ENCODE assay signal across 15 cellular contexts in genomic region chr12:60832300-60832699, GRCh38.
DNase-seq lines count a peak whose midpoint lies in the region; ATAC-seq and TF ChIP-seq lines count a peak whose summit lies in the region.
"Had no signal": no experiment of that assay in that cellular context is flagged by ENCODE, and none has a peak within 500 bp of the region (broad histone marks: within the 10 kb centered on the region; RNA-seq: fewer than 3 reads in every experiment).

No MANE protein-coding gene starts in this region.

- CTCF ChIA-PET in activated naive CD4-positive, alpha-beta T cell treated with anti-CD3 and anti-CD28 coated beads, Interleukin-2, amount 10 ng/mL, durations not matched to agents 7 days and 5 days (lab: Charles Lee) = no interaction called here

- H3K27me3 ChIP-seq in adipocyte (replicated peaks; ENCODE audit: control insufficient read depth, insufficient read depth, low read length) = no peaks in the 10 kb centered on the region
- H3K27me3 ChIP-seq: BLaER1 had no signal

- H3K4me3 ChIP-seq in adipocyte (ENCODE audit: low read length) (peak overlapping the region; percentile 51), fibroblast of mammary gland (ENCODE audit: control insufficient read depth, low read depth, low read length) (no peak overlapping the region)
- H3K4me3 ChIP-seq: BLaER1 had no signal

- H3K9ac ChIP-seq in adipocyte (ENCODE audit: low read length) = no peak overlapping the region
- H3K9ac ChIP-seq: BLaER1 had no signal

- peaks cover 3% of the 10 kb centered on the region for H3K9me3 ChIP-seq in adipocyte (ENCODE audit: control insufficient read depth, low read length)
- H3K9me3 ChIP-seq: BLaER1 had no signal

- no peaks in the 10 kb centered on the region for H3K36me3 ChIP-seq in adipocyte (ENCODE audit: control insufficient read depth, insufficient read depth, low read length, severe bottlenecking)
- H3K36me3 ChIP-seq: BLaER1 had no signal

- ATAC-seq in HG02678 (IDR thresholded peaks at IDR 0.05; ENCODE audit: unreplicated experiment) = no peak

- H3K27me3 Mint-ChIP-seq in activated naive CD4-positive, alpha-beta T cell treated with anti-CD3 and anti-CD28 coated beads, Interleukin-2, amount 10 ng/mL, durations not matched to agents 7 days and 5 days = no peaks in the 10 kb centered on the region
- H3K27me3 Mint-ChIP-seq: CD4-positive, alpha-beta memory T cell had no signal

- no peaks in the 10 kb centered on the region for H3K4me1 Mint-ChIP-seq in activated naive CD4-positive, alpha-beta T cell treated with anti-CD3 and anti-CD28 coated beads, Interleukin-2, amount 10 ng/mL, durations not matched to agents 7 days and 5 days
- H3K4me1 Mint-ChIP-seq: CD14-positive monocyte; CD4-positive, alpha-beta memory T cell had no signal

- TF ChIP-seq CTCF in fibroblast of mammary gland (conservative IDR thresholded peaks at IDR 0.05; ENCODE audit: control insufficient read depth, insufficient read depth, low read depth, low read length) = no peak

- no peaks in the 10 kb centered on the region for H3K36me3 Mint-ChIP-seq in activated naive CD4-positive, alpha-beta T cell treated with anti-CD3 and anti-CD28 coated beads, Interleukin-2, amount 10 ng/mL, durations not matched to agents 7 days and 5 days
- H3K36me3 Mint-ChIP-seq: CD14-positive monocyte; CD4-positive, alpha-beta memory T cell had no signal

- DNase-seq in HCEC 1CT (peak; percentile 62), adipocyte (ENCODE audit: low read depth) (no peak), fibroblast of mammary gland (ENCODE audit: low read depth) (peak; percentile 18), NCI-H2081 treated with DMSO at 0.1 percent for 48 hours (lab: John Stamatoyannopoulos, UW) (no peak), KG1 (lab: John Stamatoyannopoulos, UW) (no peak)
- no peak for DNase-seq in activated naive CD4-positive, alpha-beta T cell treated with anti-CD3 and anti-CD28 coated beads, Interleukin-2, amount 10 ng/mL, durations not matched to agents 7 days and 5 days
- DNase-seq: CD4-positive, alpha-beta memory T cell; DMS153; DMS79; GF-D8; GOT3; H7 had no signal

- H3K27ac Mint-ChIP-seq in activated naive CD4-positive, alpha-beta T cell treated with anti-CD3 and anti-CD28 coated beads, Interleukin-2, amount 10 ng/mL, durations not matched to agents 7 days and 5 days = no peak overlapping the region
- H3K27ac Mint-ChIP-seq: CD14-positive monocyte; CD4-positive, alpha-beta memory T cell had no signal

- H3K9me3 Mint-ChIP-seq in activated naive CD4-positive, alpha-beta T cell treated with anti-CD3 and anti-CD28 coated beads, Interleukin-2, amount 10 ng/mL, durations not matched to agents 7 days and 5 days = no peaks in the 10 kb centered on the region

- H3K4me3 Mint-ChIP-seq in activated naive CD4-positive, alpha-beta T cell treated with anti-CD3 and anti-CD28 coated beads, Interleukin-2, amount 10 ng/mL, durations not matched to agents 7 days and 5 days = no peak overlapping the region
- H3K4me3 Mint-ChIP-seq: CD14-positive monocyte; CD4-positive, alpha-beta memory T cell had no signal

- peaks cover 10% of the 10 kb centered on the region for H3K4me1 ChIP-seq in adipocyte (ENCODE audit: control insufficient read depth, insufficient read depth, low read length)
- H3K4me1 ChIP-seq: BLaER1 had no signal

Comparison
In these comparisons a context has a peak if more than half of its experiments do, and no peak if none do; other contexts are left out.
1. DNase-seq: peak in HCEC 1CT (single experiment) and fibroblast of mammary gland (single experiment); none in adipocyte (single experiment), NCI-H2081 treated with DMSO at 0.1 percent for 48 hours (single experiment), KG1 (single experiment) and activated naive CD4-positive, alpha-beta T cell treated with anti-CD3 and anti-CD28 coated beads, Interleukin-2, amount 10 ng/mL, durations not matched to agents 7 days and 5 days (single experiment).